In the genomic region with DNA sequence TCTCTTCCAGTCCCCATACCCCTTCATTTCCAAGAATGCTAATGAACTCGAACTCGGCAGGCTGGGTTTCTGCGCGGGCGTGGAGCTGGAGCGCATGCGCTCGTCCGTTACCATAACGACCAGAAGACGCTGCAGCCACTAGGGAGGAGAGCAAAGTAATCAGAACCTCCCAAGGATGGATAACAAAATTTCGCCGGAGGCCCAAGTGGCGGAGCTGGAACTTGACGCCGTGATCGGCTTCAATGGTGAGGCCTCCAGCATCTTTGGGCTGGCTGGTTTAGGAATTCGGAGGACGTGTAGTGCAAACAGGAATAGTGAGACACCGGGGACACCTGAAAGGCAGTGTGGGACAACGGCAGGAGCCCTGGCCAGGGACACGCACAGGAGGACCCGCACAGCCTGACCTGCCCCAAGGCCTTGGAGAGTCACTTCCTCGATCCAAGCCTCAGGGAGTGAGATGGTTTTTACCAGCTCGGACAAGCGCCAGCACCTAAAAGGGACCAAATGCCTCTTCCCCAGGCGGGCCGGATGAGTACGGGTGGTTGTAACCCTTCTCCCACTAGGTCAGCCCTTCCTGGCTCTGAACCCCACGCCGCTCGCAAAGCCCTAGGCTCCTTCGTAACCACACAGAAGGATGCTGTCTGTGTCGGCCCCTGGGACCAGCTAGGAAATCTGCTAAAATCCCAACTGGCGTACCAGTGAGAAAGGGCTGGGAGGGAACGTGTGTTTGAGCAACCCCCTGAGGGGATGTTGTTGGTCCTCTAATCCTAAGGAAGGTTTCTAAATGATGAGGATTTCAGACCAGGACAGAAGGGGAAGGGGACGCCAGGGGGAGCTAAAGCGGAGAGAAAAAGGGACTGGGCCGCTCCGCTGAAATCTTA, we compare ENCODE assay signal across 1 cellular context.
TF ChIP-seq lines count a peak whose summit lies in the region.

A gene with protein sequence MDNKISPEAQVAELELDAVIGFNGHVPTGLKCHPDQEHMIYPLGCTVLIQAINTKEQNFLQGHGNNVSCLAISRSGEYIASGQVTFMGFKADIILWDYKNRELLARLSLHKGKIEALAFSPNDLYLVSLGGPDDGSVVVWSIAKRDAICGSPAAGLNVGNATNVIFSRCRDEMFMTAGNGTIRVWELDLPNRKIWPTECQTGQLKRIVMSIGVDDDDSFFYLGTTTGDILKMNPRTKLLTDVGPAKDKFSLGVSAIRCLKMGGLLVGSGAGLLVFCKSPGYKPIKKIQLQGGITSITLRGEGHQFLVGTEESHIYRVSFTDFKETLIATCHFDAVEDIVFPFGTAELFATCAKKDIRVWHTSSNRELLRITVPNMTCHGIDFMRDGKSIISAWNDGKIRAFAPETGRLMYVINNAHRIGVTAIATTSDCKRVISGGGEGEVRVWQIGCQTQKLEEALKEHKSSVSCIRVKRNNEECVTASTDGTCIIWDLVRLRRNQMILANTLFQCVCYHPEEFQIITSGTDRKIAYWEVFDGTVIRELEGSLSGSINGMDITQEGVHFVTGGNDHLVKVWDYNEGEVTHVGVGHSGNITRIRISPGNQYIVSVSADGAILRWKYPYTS (plus strand): TSS at position 122 of the 881 bp plus-strand sequence. CDS start 54 bp downstream, at position 176.

TF ChIP-seq in H1, 55 proteins besides CTCF, POLR2A, EP300 and RAD21:
- TF ChIP-seq NANOG (IDR thresholded peaks at IDR 0.05; ENCODE audit: insufficient read depth, low read depth, low read length, poor library complexity, severe bottlenecking) (no peak), MAFK (IDR thresholded peaks at IDR 0.05; ENCODE audit: low read depth, low read length) (no peak), KDM4A (IDR thresholded peaks at IDR 0.05; ENCODE audit: low read depth, low read length, severe bottlenecking) (peak; percentile 50), SIN3A (conservative IDR thresholded peaks at IDR 0.05 in 1 of 2, IDR thresholded peaks at IDR 0.05 in 1 of 2; ENCODE audit: low read depth in 1 of 2, low read length in 2 of 2) (peak; percentile 85 to 96; a peak in 3 of 4 replicates), KDM1A (IDR thresholded peaks at IDR 0.05; ENCODE audit: borderline replicate concordance, low read length) (no peak), CEBPB (IDR thresholded peaks at IDR 0.05; ENCODE audit: low read depth, low read length) (no peak), SP2 (IDR thresholded peaks at IDR 0.05; ENCODE audit: low read length) (no peak), ZNF274 (IDR thresholded peaks at IDR 0.05; ENCODE audit: borderline replicate concordance, extremely low read depth, low read length) (no peak), CHD2 (IDR thresholded peaks at IDR 0.05; ENCODE audit: low read length) (no peak), TEAD4 (IDR thresholded peaks at IDR 0.05; ENCODE audit: low read depth, low read length) (no peak), SUZ12 (IDR thresholded peaks at IDR 0.05; ENCODE audit: low read length) (no peak), CREB1 (IDR thresholded peaks at IDR 0.05) (no peak), SAP30 (IDR thresholded peaks at IDR 0.05; ENCODE audit: insufficient read depth, insufficient replicate concordance, low read length) (peak; percentile 85), TCF12 (IDR thresholded peaks at IDR 0.05; ENCODE audit: low read depth, low read length) (no peak), GTF2F1 (IDR thresholded peaks at IDR 0.05; ENCODE audit: borderline replicate concordance, low read depth, low read length) (no peak), NRF1 (IDR thresholded peaks at IDR 0.05; ENCODE audit: low read depth, low read length) (peak; percentile 89), POLR2AphosphoS5 (IDR thresholded peaks at IDR 0.05; ENCODE audit: low read depth, low read length) (no peak), JUND (IDR thresholded peaks at IDR 0.05; ENCODE audit: low read length) (no peak), TBP (IDR thresholded peaks at IDR 0.05; ENCODE audit: low read depth, low read length) (no peak), PHF8 (conservative IDR thresholded peaks at IDR 0.05; ENCODE audit: low read depth, low read length) (0 out of 2 replicates have a peak, but pooled peaks have one; percentile 1), TAF1 (IDR thresholded peaks at IDR 0.05; ENCODE audit: low read depth, low read length) (no peak), EGR1 (IDR thresholded peaks at IDR 0.05; ENCODE audit: borderline replicate concordance, low read depth, low read length) (0 out of 2 replicates have a peak, but pooled peaks have one; percentile 18), JUN (IDR thresholded peaks at IDR 0.05; ENCODE audit: low read depth, low read length) (no peak), TAF7 (optimal IDR thresholded peaks at IDR 0.05; ENCODE audit: borderline replicate concordance, low read depth, low read length) (no peak), POU5F1 (IDR thresholded peaks at IDR 0.05; ENCODE audit: low read depth, low read length) (no peak), EZH2 (IDR thresholded peaks at IDR 0.05; ENCODE audit: low read depth, low read length, severe bottlenecking) (no peak)
- TF ChIP-seq, protein P1, sequence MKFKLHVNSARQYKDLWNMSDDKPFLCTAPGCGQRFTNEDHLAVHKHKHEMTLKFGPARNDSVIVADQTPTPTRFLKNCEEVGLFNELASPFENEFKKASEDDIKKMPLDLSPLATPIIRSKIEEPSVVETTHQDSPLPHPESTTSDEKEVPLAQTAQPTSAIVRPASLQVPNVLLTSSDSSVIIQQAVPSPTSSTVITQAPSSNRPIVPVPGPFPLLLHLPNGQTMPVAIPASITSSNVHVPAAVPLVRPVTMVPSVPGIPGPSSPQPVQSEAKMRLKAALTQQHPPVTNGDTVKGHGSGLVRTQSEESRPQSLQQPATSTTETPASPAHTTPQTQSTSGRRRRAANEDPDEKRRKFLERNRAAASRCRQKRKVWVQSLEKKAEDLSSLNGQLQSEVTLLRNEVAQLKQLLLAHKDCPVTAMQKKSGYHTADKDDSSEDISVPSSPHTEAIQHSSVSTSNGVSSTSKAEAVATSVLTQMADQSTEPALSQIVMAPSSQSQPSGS (IDR thresholded peaks at IDR 0.05; ENCODE audit: low read length), result no peak
- TF ChIP-seq, protein P2, sequence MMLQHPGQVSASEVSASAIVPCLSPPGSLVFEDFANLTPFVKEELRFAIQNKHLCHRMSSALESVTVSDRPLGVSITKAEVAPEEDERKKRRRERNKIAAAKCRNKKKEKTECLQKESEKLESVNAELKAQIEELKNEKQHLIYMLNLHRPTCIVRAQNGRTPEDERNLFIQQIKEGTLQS (IDR thresholded peaks at IDR 0.05; ENCODE audit: insufficient read depth, low read depth, low read length), result 0 out of 2 replicates have a peak, but pooled peaks have one; percentile 18
- TF ChIP-seq, protein P3, sequence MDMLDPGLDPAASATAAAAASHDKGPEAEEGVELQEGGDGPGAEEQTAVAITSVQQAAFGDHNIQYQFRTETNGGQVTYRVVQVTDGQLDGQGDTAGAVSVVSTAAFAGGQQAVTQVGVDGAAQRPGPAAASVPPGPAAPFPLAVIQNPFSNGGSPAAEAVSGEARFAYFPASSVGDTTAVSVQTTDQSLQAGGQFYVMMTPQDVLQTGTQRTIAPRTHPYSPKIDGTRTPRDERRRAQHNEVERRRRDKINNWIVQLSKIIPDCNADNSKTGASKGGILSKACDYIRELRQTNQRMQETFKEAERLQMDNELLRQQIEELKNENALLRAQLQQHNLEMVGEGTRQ (IDR thresholded peaks at IDR 0.05; ENCODE audit: low read length), result no peak
- TF ChIP-seq, protein P4, sequence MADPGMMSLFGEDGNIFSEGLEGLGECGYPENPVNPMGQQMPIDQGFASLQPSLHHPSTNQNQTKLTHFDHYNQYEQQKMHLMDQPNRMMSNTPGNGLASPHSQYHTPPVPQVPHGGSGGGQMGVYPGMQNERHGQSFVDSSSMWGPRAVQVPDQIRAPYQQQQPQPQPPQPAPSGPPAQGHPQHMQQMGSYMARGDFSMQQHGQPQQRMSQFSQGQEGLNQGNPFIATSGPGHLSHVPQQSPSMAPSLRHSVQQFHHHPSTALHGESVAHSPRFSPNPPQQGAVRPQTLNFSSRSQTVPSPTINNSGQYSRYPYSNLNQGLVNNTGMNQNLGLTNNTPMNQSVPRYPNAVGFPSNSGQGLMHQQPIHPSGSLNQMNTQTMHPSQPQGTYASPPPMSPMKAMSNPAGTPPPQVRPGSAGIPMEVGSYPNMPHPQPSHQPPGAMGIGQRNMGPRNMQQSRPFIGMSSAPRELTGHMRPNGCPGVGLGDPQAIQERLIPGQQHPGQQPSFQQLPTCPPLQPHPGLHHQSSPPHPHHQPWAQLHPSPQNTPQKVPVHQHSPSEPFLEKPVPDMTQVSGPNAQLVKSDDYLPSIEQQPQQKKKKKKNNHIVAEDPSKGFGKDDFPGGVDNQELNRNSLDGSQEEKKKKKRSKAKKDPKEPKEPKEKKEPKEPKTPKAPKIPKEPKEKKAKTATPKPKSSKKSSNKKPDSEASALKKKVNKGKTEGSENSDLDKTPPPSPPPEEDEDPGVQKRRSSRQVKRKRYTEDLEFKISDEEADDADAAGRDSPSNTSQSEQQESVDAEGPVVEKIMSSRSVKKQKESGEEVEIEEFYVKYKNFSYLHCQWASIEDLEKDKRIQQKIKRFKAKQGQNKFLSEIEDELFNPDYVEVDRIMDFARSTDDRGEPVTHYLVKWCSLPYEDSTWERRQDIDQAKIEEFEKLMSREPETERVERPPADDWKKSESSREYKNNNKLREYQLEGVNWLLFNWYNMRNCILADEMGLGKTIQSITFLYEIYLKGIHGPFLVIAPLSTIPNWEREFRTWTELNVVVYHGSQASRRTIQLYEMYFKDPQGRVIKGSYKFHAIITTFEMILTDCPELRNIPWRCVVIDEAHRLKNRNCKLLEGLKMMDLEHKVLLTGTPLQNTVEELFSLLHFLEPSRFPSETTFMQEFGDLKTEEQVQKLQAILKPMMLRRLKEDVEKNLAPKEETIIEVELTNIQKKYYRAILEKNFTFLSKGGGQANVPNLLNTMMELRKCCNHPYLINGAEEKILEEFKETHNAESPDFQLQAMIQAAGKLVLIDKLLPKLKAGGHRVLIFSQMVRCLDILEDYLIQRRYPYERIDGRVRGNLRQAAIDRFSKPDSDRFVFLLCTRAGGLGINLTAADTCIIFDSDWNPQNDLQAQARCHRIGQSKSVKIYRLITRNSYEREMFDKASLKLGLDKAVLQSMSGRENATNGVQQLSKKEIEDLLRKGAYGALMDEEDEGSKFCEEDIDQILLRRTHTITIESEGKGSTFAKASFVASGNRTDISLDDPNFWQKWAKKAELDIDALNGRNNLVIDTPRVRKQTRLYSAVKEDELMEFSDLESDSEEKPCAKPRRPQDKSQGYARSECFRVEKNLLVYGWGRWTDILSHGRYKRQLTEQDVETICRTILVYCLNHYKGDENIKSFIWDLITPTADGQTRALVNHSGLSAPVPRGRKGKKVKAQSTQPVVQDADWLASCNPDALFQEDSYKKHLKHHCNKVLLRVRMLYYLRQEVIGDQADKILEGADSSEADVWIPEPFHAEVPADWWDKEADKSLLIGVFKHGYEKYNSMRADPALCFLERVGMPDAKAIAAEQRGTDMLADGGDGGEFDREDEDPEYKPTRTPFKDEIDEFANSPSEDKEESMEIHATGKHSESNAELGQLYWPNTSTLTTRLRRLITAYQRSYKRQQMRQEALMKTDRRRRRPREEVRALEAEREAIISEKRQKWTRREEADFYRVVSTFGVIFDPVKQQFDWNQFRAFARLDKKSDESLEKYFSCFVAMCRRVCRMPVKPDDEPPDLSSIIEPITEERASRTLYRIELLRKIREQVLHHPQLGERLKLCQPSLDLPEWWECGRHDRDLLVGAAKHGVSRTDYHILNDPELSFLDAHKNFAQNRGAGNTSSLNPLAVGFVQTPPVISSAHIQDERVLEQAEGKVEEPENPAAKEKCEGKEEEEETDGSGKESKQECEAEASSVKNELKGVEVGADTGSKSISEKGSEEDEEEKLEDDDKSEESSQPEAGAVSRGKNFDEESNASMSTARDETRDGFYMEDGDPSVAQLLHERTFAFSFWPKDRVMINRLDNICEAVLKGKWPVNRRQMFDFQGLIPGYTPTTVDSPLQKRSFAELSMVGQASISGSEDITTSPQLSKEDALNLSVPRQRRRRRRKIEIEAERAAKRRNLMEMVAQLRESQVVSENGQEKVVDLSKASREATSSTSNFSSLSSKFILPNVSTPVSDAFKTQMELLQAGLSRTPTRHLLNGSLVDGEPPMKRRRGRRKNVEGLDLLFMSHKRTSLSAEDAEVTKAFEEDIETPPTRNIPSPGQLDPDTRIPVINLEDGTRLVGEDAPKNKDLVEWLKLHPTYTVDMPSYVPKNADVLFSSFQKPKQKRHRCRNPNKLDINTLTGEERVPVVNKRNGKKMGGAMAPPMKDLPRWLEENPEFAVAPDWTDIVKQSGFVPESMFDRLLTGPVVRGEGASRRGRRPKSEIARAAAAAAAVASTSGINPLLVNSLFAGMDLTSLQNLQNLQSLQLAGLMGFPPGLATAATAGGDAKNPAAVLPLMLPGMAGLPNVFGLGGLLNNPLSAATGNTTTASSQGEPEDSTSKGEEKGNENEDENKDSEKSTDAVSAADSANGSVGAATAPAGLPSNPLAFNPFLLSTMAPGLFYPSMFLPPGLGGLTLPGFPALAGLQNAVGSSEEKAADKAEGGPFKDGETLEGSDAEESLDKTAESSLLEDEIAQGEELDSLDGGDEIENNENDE (IDR thresholded peaks at IDR 0.05; ENCODE audit: insufficient replicate concordance, low read length), result no peak
